9 cellular contexts compared by ENCODE assay signal in genomic region chr19:4473011-4473410, GRCh38. TPM values are rescaled to one million over a fixed set of nuclear protein-coding genes. Genes with fewer than 3 reads are reported as not detected.
DNase-seq lines count a peak whose midpoint lies in the region; ATAC-seq and TF ChIP-seq lines count a peak whose summit lies in the region.
"Had no signal": no experiment of that assay in that cellular context is flagged by ENCODE, and none has a peak within 500 bp of the region (broad histone marks: within the 10 kb centered on the region; RNA-seq: fewer than 3 reads in every experiment).

No MANE protein-coding gene starts in this region.

- H3K4me3 Mint-ChIP-seq in activated naive CD4-positive, alpha-beta T cell treated with anti-CD3 and anti-CD28 coated beads for 36 hours: peak overlapping the region; percentile 66

- no peak for DNase-seq in activated naive CD4-positive, alpha-beta T cell treated with anti-CD3 and anti-CD28 coated beads for 36 hours
- DNase-seq in activated naive CD4-positive, alpha-beta T cell (lab: John Stamatoyannopoulos, UW): no peak
- no peak for DNase-seq in astrocyte of the spinal cord (ENCODE audit: low read depth, low spot score)
- no peak for DNase-seq in lung (ENCODE audit: low spot score)
- DNase-seq in tibial nerve (ENCODE audit: low spot score in 2 of 2): no peak
- DNase-seq in NCI-H510A treated with DMSO at 0.1 percent for 48 hours (lab: John Stamatoyannopoulos, UW): no peak
- DNase-seq in nucleus accumbens (lab: John Stamatoyannopoulos, UW): no peak
- DNase-seq: DMS 273 treated with DMSO at 0.1 percent for 48 hours had no signal

- H3K36me3 ChIP-seq in lung (ENCODE audit: control insufficient read depth in 2 of 2, insufficient read depth in 2 of 2, low read length in 2 of 2): peaks cover 0 to 10% of the 10 kb centered on the region in 2 donors
- H3K36me3 ChIP-seq in tibial nerve: peaks cover 0 to 31% (median 0%) of the 10 kb centered on the region in 3 donors

- H3K27me3 ChIP-seq in lung (ENCODE audit: control insufficient read depth, insufficient read depth) (no peaks in the 10 kb centered on the region), tibial nerve (no peaks in the 10 kb centered on the region)

- 15 to 22% methylated on average over 20 of the region's 20 CpGs for WGBS in lung, 2 donors
- WGBS in tibial nerve, 2 donors: 11% methylated on average over 20 of the region's 20 CpGs; no CpG with 5 or more reads in 1 of the 2 donors

- intact Hi-C loops in activated naive CD4-positive, alpha-beta T cell treated with anti-CD3 and anti-CD28 coated beads for 36 hours (cut with micrococcal nuclease): loop anchor here (5.0 kb wide), 5 partner anchors 131 to 1214 kb away; partner anchors contain the start of genes DPP9, FZR1, MPND and ZBTB7A

- H3K4me3 ChIP-seq in astrocyte of the spinal cord (ENCODE audit: low read depth, low read length) (peak overlapping the region; percentile 86), lung (peak overlapping the region; percentile 84), tibial nerve (peak overlapping the region; percentile 79 to 98 (median 86))

- in situ Hi-C loops in astrocyte of the spinal cord (cut with HindIII; ENCODE audit: low sequenced_read_pairs): no loop called here

- H3K27ac ChIP-seq in lung (ENCODE audit: low read depth in 1 of 2, low read length in 1 of 2) (no peak overlapping the region), tibial nerve (peak overlapping the region in 3 of 4 donors; percentile 72 to 93 (median 76))

- no peaks in the 10 kb centered on the region for H3K9me3 ChIP-seq in lung (ENCODE audit: control insufficient read depth in 2 of 2, insufficient read depth in 1 of 2, low read length in 1 of 2)
- no peaks in the 10 kb centered on the region for H3K9me3 ChIP-seq in tibial nerve

- H3K4me1 ChIP-seq in lung (ENCODE audit: control insufficient read depth in 2 of 2, insufficient read depth in 2 of 2, low read length in 2 of 2) (peaks cover 0 to 17% of the 10 kb centered on the region in 2 donors), tibial nerve (peaks cover 0 to 30% (median 21%) of the 10 kb centered on the region in 4 donors)

- no peaks in the 10 kb centered on the region for H3K27me3 Mint-ChIP-seq in activated naive CD4-positive, alpha-beta T cell treated with anti-CD3 and anti-CD28 coated beads for 36 hours (ENCODE audit: low read depth)

- TF ChIP-seq CTCF in astrocyte of the spinal cord (IDR thresholded peaks at IDR 0.05; ENCODE audit: low read depth, low read length): no peak
- no peak for TF ChIP-seq CTCF in lung (IDR thresholded peaks at IDR 0.05; ENCODE audit: control extremely low read depth, extremely low read depth)
- TF ChIP-seq CTCF in tibial nerve (IDR thresholded peaks at IDR 0.05): no peak

- peaks cover 21% of the 10 kb centered on the region for H3K4me1 Mint-ChIP-seq in activated naive CD4-positive, alpha-beta T cell treated with anti-CD3 and anti-CD28 coated beads for 36 hours (ENCODE audit: low read depth)

- no peak overlapping the region for H3K27ac Mint-ChIP-seq in activated naive CD4-positive, alpha-beta T cell treated with anti-CD3 and anti-CD28 coated beads for 36 hours

- ATAC-seq in lung (ENCODE audit: insufficient read depth, low FRiP score) (no peak), GM21360 (IDR thresholded peaks at IDR 0.05; ENCODE audit: unreplicated experiment) (no peak)

- TF ChIP-seq POLR2A in tibial nerve (IDR thresholded peaks at IDR 0.05): no peak

- no peaks in the 10 kb centered on the region for H3K36me3 Mint-ChIP-seq in activated naive CD4-positive, alpha-beta T cell treated with anti-CD3 and anti-CD28 coated beads for 36 hours (ENCODE audit: low read depth)

- H3K9me3 Mint-ChIP-seq in activated naive CD4-positive, alpha-beta T cell treated with anti-CD3 and anti-CD28 coated beads for 36 hours: no peaks in the 10 kb centered on the region

- no peak for TF ChIP-seq EP300 in tibial nerve (IDR thresholded peaks at IDR 0.05)

- CTCF ChIA-PET in activated naive CD4-positive, alpha-beta T cell treated with anti-CD3 and anti-CD28 coated beads for 36 hours (lab: Charles Lee): no interaction called here

RNA-seq across cellular contexts. Expression of gene HDGFL2, which starts 0.9 kb away (rescaled TPM):
- total RNA-seq in activated naive CD4-positive, alpha-beta T cell treated with anti-CD3 and anti-CD28 coated beads for 36 hours: 10 to 100 TPM; 43.0 to 43.5 TPM
- total RNA-seq in lung (10 to 100 TPM; 36.5 to 36.9 TPM), tibial nerve (10 to 100 TPM; 30.2 to 54.0 (median 48.7) TPM)
- 10 to 100 TPM; 40.6 to 47.0 TPM for polyA plus RNA-seq in lung

RNA-seq across cellular contexts. Expression of gene UBXN6, which starts 15.4 kb away (rescaled TPM):
- total RNA-seq in activated naive CD4-positive, alpha-beta T cell treated with anti-CD3 and anti-CD28 coated beads for 36 hours: 10 to 100 TPM; 28.7 to 36.2 TPM
- total RNA-seq in lung (100 to 1,000 TPM in 1 of 2 donors, 10 to 100 TPM in 1; 74.4 to 113 TPM), tibial nerve (100 to 1,000 TPM in 1 of 4 donors, 10 to 100 TPM in 3; 84.3 to 101 (median 92.2) TPM)
- 100 to 1,000 TPM in 1 of 2 donors, 10 to 100 TPM in 1; 83.6 to 128 TPM for polyA plus RNA-seq in lung

RNA-seq across cellular contexts. Expression of gene PLIN4, which starts 45.3 kb away (rescaled TPM):
- total RNA-seq in activated naive CD4-positive, alpha-beta T cell treated with anti-CD3 and anti-CD28 coated beads for 36 hours: not detected
- 1 to 10 TPM in 1 of 2 donors, under 1 TPM in 1; 0.85 to 5.0 TPM for total RNA-seq in lung
- 1 to 10 TPM; 3.7 to 3.9 TPM for polyA plus RNA-seq in lung
- total RNA-seq in tibial nerve: 100 to 1,000 TPM in 3 of 4 donors, 10 to 100 TPM in 1; 65.1 to 689 (median 138) TPM

Comparison
In these comparisons a context has a peak if more than half of its experiments do, and no peak if none do; other contexts are left out.
1. H3K27ac ChIP-seq: peak in tibial nerve (3 of 4); none in lung (0 of 2).
2. RNA of gene PLIN4, which starts 45.3 kb away (total RNA-seq): 65.1 to 689 TPM in tibial nerve; 0.85 to 5.0 TPM in lung and not detected in activated naive CD4-positive, alpha-beta T cell treated with anti-CD3 and anti-CD28 coated beads for 36 hours; every median in the first group is over 10 times any median in the second.
3. Peak in every context shown above with its lines, with median percentiles within 50 percentile points of each other: H3K4me3 ChIP-seq.